Comparison of ENCODE assay signal across 8 cellular contexts in genomic region chr17:6651483-6652452, GRCh38. TPM values are rescaled to one million over a fixed set of nuclear protein-coding genes. Genes with fewer than 3 reads are reported as not detected.
A peak's percentile ranks its signal among the peaks of the same experiment; 100 is the strongest.
DNase-seq lines count a peak whose midpoint lies in the region; ATAC-seq, FAIRE-seq and TF ChIP-seq lines count a peak whose summit lies in the region.

C17orf100 (plus strand) TSS chr17:6651762; CDS start chr17:6651914, 152 bp downstream.
MED31 (minus strand) TSS chr17:6651605; CDS start chr17:6651528, 77 bp downstream.

- H3K27me3 ChIP-seq in breast epithelium (peaks cover 0 to 3% of the 10 kb centered on the region in 2 donors), iPS-20b (ENCODE audit: insufficient read depth, low read length) (peaks cover 50% of the 10 kb centered on the region), skeletal muscle tissue (ENCODE audit: control insufficient read depth in 3 of 3, insufficient read depth in 3 of 3, low read length in 3 of 3) (peaks cover 12 to 22% (median 14%) of the 10 kb centered on the region in 3 donors)

- peak within 1 kb of the TSS; percentile 87 for H3K4me3 ChIP-seq in A549
- H3K4me3 ChIP-seq in breast epithelium = peak within 1 kb of the TSS; percentile 75 to 87 (median 78)
- H3K4me3 ChIP-seq in iPS-20b (ENCODE audit: low read length) = peak within 1 kb of the TSS; percentile 89
- peak within 1 kb of the TSS; percentile 98 to 100 (median 99) for H3K4me3 ChIP-seq in skeletal muscle tissue (ENCODE audit: low read length in 3 of 3)

- H3K9ac ChIP-seq in iPS-20b (ENCODE audit: low read depth, low read length) (peak within 1 kb of the TSS; percentile 83), skeletal muscle tissue (ENCODE audit: low read depth in 1 of 3, low read length in 3 of 3) (peak within 1 kb of the TSS; percentile 86 to 98 (median 97))

- H3K27ac ChIP-seq in A549 (peak within 1 kb of the TSS; percentile 82 to 88), VCaP (peak within 1 kb of the TSS; percentile 81), breast epithelium (peak within 1 kb of the TSS; percentile 91 to 93), iPS-20b (ENCODE audit: low read length) (peak within 1 kb of the TSS; percentile 52), skeletal muscle tissue (ENCODE audit: low read depth, low read length) (peak within 1 kb of the TSS; percentile 96)

- H3K36me3 ChIP-seq in breast epithelium = no peaks in the 10 kb centered on the region
- H3K36me3 ChIP-seq in iPS-20b (ENCODE audit: insufficient read depth, low read depth, low read length) = peaks cover 19% of the 10 kb centered on the region; the same call in 1 of the 2 replicates
- H3K36me3 ChIP-seq in skeletal muscle tissue (ENCODE audit: control insufficient read depth in 3 of 3, insufficient read depth in 3 of 3, low read length in 3 of 3) = peaks cover 9 to 16% (median 15%) of the 10 kb centered on the region in 3 donors

- H3K9me3 ChIP-seq in A549 (no peaks in the 10 kb centered on the region), breast epithelium (no peaks in the 10 kb centered on the region), iPS-20b (ENCODE audit: insufficient read depth, low read depth, low read length) (no peaks in the 10 kb centered on the region), skeletal muscle tissue (ENCODE audit: control insufficient read depth in 3 of 3, low read length in 3 of 3) (no peaks in the 10 kb centered on the region)

- no peak for TF ChIP-seq EP300 in A549 (IDR thresholded peaks at IDR 0.05)

- H3K4me1 ChIP-seq in A549 = peaks cover 23% of the 10 kb centered on the region; the same call in 2 of the 3 replicates
- peaks cover 0 to 17% of the 10 kb centered on the region in 2 donors for H3K4me1 ChIP-seq in breast epithelium
- peaks cover 14% of the 10 kb centered on the region; the same call in 1 of the 2 replicates for H3K4me1 ChIP-seq in iPS-20b (ENCODE audit: insufficient read depth, low read length)
- H3K4me1 ChIP-seq in skeletal muscle tissue (ENCODE audit: control insufficient read depth in 3 of 3, insufficient read depth in 3 of 3, low read length in 3 of 3) = peaks cover 18 to 37% (median 26%) of the 10 kb centered on the region in 3 donors

- peak; percentile 92 to 97 for ATAC-seq in A549
- peak; percentile 92 for ATAC-seq in GM18868 (IDR thresholded peaks at IDR 0.05; ENCODE audit: unreplicated experiment)
- ATAC-seq in HG03103 (IDR thresholded peaks at IDR 0.05; ENCODE audit: low read depth, unreplicated experiment) = peak; percentile 83

- TF ChIP-seq CTCF in A549 (IDR thresholded peaks at IDR 0.05) = no peak
- TF ChIP-seq CTCF in VCaP (conservative IDR thresholded peaks at IDR 0.05) = no peak
- TF ChIP-seq CTCF in breast epithelium (IDR thresholded peaks at IDR 0.05) = no peak

- TF ChIP-seq POLR2A in A549 (IDR thresholded peaks at IDR 0.05; ENCODE audit: low read length) (peak; percentile 69), breast epithelium (IDR thresholded peaks at IDR 0.05) (peak; percentile 52)

- H3K4me2 ChIP-seq in A549 = peak within 1 kb of the TSS; percentile 92

- peak; percentile 43 for FAIRE-seq in A549 (lab: Jason Lieb, UNC)

- POLR2A ChIA-PET in A549 (lab: Yijun Ruan, JAX) = interaction anchor here (1.4 to 1.8 kb wide), 2 partner anchors 11 to 384 kb away, joined by 3 to 12 read pairs; partner anchors contain the start of genes KIAA0753, SLC16A13 and TXNDC17

- intact Hi-C loops in breast epithelium (cut with DNase I; ENCODE audit: low total_unique reads) = no loop called here

- DNase-seq in A549 (ENCODE audit: low read depth in 1 of 2, low spot score in 1 of 2) (peak; percentile 95 to 99), NCI-H2196 (lab: John Stamatoyannopoulos, UW; ENCODE audit: unreplicated experiment) (peak; percentile 85), breast epithelium (ENCODE audit: low spot score in 2 of 2) (peak; percentile 91 to 94)

- WGBS in A549 (ENCODE audit: missing lambda C conversion rate) = 32% methylated on average over 43 of the region's 79 CpGs

- CTCF ChIA-PET in A549 (lab: Yijun Ruan, JAX) = interaction anchor here (1.2 to 2.2 kb wide), 5 partner anchors 12 to 370 kb away, joined by 3 to 6 read pairs (median 4); no protein-coding TSS in a partner anchor

- TF ChIP-seq RAD21 in A549 (conservative IDR thresholded peaks at IDR 0.05 in 1 of 2, IDR thresholded peaks at IDR 0.05 in 1 of 2) = no peak

TF ChIP-seq in A549, 52 proteins besides CTCF, POLR2A, EP300 and RAD21 (continues in another document):
- TF ChIP-seq USF2 (IDR thresholded peaks at IDR 0.05) (peak; percentile 26; the same call in 1 of the 2 replicates), TP53 (CRISPR knock-in tag; IDR thresholded peaks at IDR 0.05) (no peak), EHF (CRISPR knock-in tag; IDR thresholded peaks at IDR 0.05) (no peak), JUN (IDR thresholded peaks at IDR 0.05) (peak; percentile 76 to 85; a peak in 4 of 5 replicates), RNF2 (IDR thresholded peaks at IDR 0.05; ENCODE audit: borderline replicate concordance, low read depth) (peak; percentile 94), RFX5 (IDR thresholded peaks at IDR 0.05) (peak; percentile 84), NR3C1 (IDR thresholded peaks at IDR 0.05) (no peak), SMC3 (IDR thresholded peaks at IDR 0.05) (no peak), HOXB5 (CRISPR knock-in tag; IDR thresholded peaks at IDR 0.05) (peak; percentile 84), BCL3 (IDR thresholded peaks at IDR 0.05) (peak; percentile 49; the same call in 1 of the 3 replicates), CBX8 (IDR thresholded peaks at IDR 0.05) (no peak), ATOH8 (CRISPR knock-in tag; IDR thresholded peaks at IDR 0.05; ENCODE audit: low read depth) (peak; percentile 53; the same call in 1 of the 2 replicates), FOSL2 (IDR thresholded peaks at IDR 0.05) (no peak), FOSL2 (CRISPR knock-in tag; IDR thresholded peaks at IDR 0.05) (no peak), HOXA7 (CRISPR knock-in tag; IDR thresholded peaks at IDR 0.05) (0 out of 2 replicates have a peak, but pooled peaks have one; percentile 29), GATA3 (IDR thresholded peaks at IDR 0.05; ENCODE audit: borderline replicate concordance) (no peak), RCOR1 (IDR thresholded peaks at IDR 0.05; ENCODE audit: low read depth, low read length) (no peak), CHD2 (IDR thresholded peaks at IDR 0.05; ENCODE audit: low read length, partially characterized antibody) (no peak), ZNF302 (CRISPR knock-in tag; IDR thresholded peaks at IDR 0.05) (no peak), HOXB13 (CRISPR knock-in tag; IDR thresholded peaks at IDR 0.05; ENCODE audit: low read depth) (peak; percentile 52; the same call in 1 of the 2 replicates), NFE2L2 (conservative IDR thresholded peaks at IDR 0.05; ENCODE audit: low read length) (no peak), ZFP36 (IDR thresholded peaks at IDR 0.05; ENCODE audit: borderline replicate concordance, partially characterized antibody) (no peak), BHLHE40 (IDR thresholded peaks at IDR 0.05; ENCODE audit: low read depth, low read length) (no peak), KDM1A (IDR thresholded peaks at IDR 0.05; ENCODE audit: low read depth) (no peak)

RNA-seq across cellular contexts. Expression of gene C17orf100, which starts in this region (rescaled TPM):
- polyA plus RNA-seq in A549 (2011; rRNA removed) (4.1 and 4.2 TPM in 2 replicates), A549 (2017; fragmentation: RNase III; extraction: RNeasy Plus Mini Kit Qiagen cat#74134 plus additional on column Dnase treatment) (2.4 to 3.1 TPM (median 2.6 TPM) in 3 replicates)
- polyA plus RNA-seq in A549 (2012; cell fraction: cytosol; rRNA removed) = 2.1 and 2.9 TPM in 2 replicates
- 1.6 and 2.0 TPM in 2 replicates for polyA plus RNA-seq in A549 (2012; cell fraction: nucleus; rRNA removed)
- 1.9 TPM in 2 replicates for polyA minus RNA-seq in A549 (2011; rRNA and poly(A)+ RNA removed)
- total RNA-seq in breast epithelium (under 1 TPM; 0.16 to 0.98 (median 0.88) TPM), skeletal muscle tissue (not detected)

RNA-seq across cellular contexts. Expression of gene MED31, which starts in this region (rescaled TPM):
- polyA plus RNA-seq in A549 (2011; rRNA removed) = 49.0 and 50.2 TPM in 2 replicates
- polyA plus RNA-seq in A549 (2012; cell fraction: cytosol; rRNA removed) = 22.9 and 25.0 TPM in 2 replicates
- polyA plus RNA-seq in A549 (2012; cell fraction: nucleus; rRNA removed) = 6.4 and 11.0 TPM in 2 replicates
- polyA plus RNA-seq in A549 (2017; fragmentation: RNase III; extraction: RNeasy Plus Mini Kit Qiagen cat#74134 plus additional on column Dnase treatment) = 27.9 to 32.2 TPM (median 31.8 TPM) in 3 replicates
- polyA minus RNA-seq in A549 (2011; rRNA and poly(A)+ RNA removed) = 11.4 and 14.4 TPM in 2 replicates
- total RNA-seq in breast epithelium = 10 to 100 TPM in 2 of 3 donors, 1 to 10 TPM in 1; 5.4 to 13.4 (median 12.9) TPM
- 3.1 TPM for total RNA-seq in skeletal muscle tissue

Comparison
In these comparisons a context has a peak if more than half of its experiments do, and no peak if none do; other contexts are left out.
1. Peak in every context shown above with its lines: DNase-seq, ATAC-seq, H3K4me3 ChIP-seq and H3K27ac ChIP-seq.